ENCODE assay signal across 2 cellular contexts in the genomic region with DNA sequence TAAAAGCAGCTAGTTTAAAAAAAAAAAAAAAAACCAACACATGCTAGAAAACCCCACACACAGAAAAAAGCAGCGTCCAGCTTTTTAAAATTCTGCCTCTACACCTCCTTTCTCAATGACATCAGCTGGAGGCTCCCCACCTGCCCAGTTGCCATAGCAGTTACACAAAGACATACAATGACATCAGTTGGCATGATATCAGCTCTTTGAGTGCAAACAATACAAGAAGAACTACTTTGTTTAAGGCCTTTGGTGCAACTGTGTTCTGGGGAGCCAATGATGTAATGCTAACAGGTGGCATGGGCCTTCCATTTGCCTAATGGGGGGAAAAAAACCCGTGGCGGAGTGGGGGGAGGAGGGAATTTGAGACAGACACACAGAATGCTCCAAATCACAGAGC.
TF ChIP-seq lines count a peak whose summit lies in the region.

No MANE protein-coding gene starts in this region.

TF ChIP-seq in GM12878, 131 proteins besides CTCF, POLR2A, EP300 and RAD21 (continued from another document and continues in another):
- TF ChIP-seq, protein P1, sequence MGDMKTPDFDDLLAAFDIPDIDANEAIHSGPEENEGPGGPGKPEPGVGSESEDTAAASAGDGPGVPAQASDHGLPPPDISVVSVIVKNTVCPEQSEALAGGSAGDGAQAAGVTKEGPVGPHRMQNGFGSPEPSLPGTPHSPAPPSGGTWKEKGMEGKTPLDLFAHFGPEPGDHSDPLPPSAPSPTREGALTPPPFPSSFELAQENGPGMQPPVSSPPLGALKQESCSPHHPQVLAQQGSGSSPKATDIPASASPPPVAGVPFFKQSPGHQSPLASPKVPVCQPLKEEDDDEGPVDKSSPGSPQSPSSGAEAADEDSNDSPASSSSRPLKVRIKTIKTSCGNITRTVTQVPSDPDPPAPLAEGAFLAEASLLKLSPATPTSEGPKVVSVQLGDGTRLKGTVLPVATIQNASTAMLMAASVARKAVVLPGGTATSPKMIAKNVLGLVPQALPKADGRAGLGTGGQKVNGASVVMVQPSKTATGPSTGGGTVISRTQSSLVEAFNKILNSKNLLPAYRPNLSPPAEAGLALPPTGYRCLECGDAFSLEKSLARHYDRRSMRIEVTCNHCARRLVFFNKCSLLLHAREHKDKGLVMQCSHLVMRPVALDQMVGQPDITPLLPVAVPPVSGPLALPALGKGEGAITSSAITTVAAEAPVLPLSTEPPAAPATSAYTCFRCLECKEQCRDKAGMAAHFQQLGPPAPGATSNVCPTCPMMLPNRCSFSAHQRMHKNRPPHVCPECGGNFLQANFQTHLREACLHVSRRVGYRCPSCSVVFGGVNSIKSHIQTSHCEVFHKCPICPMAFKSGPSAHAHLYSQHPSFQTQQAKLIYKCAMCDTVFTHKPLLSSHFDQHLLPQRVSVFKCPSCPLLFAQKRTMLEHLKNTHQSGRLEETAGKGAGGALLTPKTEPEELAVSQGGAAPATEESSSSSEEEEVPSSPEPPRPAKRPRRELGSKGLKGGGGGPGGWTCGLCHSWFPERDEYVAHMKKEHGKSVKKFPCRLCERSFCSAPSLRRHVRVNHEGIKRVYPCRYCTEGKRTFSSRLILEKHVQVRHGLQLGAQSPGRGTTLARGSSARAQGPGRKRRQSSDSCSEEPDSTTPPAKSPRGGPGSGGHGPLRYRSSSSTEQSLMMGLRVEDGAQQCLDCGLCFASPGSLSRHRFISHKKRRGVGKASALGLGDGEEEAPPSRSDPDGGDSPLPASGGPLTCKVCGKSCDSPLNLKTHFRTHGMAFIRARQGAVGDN (IDR thresholded peaks at IDR 0.05), result no peak
- TF ChIP-seq, protein P2, sequence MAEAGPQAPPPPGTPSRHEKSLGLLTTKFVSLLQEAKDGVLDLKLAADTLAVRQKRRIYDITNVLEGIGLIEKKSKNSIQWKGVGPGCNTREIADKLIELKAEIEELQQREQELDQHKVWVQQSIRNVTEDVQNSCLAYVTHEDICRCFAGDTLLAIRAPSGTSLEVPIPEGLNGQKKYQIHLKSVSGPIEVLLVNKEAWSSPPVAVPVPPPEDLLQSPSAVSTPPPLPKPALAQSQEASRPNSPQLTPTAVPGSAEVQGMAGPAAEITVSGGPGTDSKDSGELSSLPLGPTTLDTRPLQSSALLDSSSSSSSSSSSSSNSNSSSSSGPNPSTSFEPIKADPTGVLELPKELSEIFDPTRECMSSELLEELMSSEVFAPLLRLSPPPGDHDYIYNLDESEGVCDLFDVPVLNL (IDR thresholded peaks at IDR 0.05; ENCODE audit: low read depth, low read length), result no peak
- TF ChIP-seq, protein P3, sequence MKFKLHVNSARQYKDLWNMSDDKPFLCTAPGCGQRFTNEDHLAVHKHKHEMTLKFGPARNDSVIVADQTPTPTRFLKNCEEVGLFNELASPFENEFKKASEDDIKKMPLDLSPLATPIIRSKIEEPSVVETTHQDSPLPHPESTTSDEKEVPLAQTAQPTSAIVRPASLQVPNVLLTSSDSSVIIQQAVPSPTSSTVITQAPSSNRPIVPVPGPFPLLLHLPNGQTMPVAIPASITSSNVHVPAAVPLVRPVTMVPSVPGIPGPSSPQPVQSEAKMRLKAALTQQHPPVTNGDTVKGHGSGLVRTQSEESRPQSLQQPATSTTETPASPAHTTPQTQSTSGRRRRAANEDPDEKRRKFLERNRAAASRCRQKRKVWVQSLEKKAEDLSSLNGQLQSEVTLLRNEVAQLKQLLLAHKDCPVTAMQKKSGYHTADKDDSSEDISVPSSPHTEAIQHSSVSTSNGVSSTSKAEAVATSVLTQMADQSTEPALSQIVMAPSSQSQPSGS (IDR thresholded peaks at IDR 0.05; ENCODE audit: low read length), result peak; percentile 95
- TF ChIP-seq TAF1 (IDR thresholded peaks at IDR 0.05; ENCODE audit: borderline replicate concordance, low read depth, low read length) (no peak), KAT2A (conservative IDR thresholded peaks at IDR 0.05; ENCODE audit: control insufficient read depth, low read depth, low read length) (no peak), YBX1 (IDR thresholded peaks at IDR 0.05) (no peak), PAX8 (IDR thresholded peaks at IDR 0.05) (no peak), POLR2AphosphoS2 (IDR thresholded peaks at IDR 0.05; ENCODE audit: low read depth, low read length) (no peak), KLF5 (IDR thresholded peaks at IDR 0.05; ENCODE audit: partially characterized antibody) (no peak), ZNF274 (IDR thresholded peaks at IDR 0.05; ENCODE audit: insufficient read depth, insufficient read length) (no peak), YY1 (IDR thresholded peaks at IDR 0.05; ENCODE audit: low read depth, low read length) (0 out of 2 replicates have a peak, but pooled peaks have one; percentile 12), BCL11A (IDR thresholded peaks at IDR 0.05; ENCODE audit: low read depth, low read length) (peak; percentile 41; the same call in 1 of the 2 replicates), MEF2B (IDR thresholded peaks at IDR 0.05; ENCODE audit: partially characterized antibody, poor library complexity, severe bottlenecking) (peak; percentile 18), CBX3 (IDR thresholded peaks at IDR 0.05; ENCODE audit: borderline replicate concordance, low read depth) (no peak), SUZ12 (IDR thresholded peaks at IDR 0.05; ENCODE audit: unreplicated experiment) (no peak), PAX5 (IDR thresholded peaks at IDR 0.05; ENCODE audit: borderline replicate concordance, low read depth, low read length) (no peak)
- TF ChIP-seq, protein P4, sequence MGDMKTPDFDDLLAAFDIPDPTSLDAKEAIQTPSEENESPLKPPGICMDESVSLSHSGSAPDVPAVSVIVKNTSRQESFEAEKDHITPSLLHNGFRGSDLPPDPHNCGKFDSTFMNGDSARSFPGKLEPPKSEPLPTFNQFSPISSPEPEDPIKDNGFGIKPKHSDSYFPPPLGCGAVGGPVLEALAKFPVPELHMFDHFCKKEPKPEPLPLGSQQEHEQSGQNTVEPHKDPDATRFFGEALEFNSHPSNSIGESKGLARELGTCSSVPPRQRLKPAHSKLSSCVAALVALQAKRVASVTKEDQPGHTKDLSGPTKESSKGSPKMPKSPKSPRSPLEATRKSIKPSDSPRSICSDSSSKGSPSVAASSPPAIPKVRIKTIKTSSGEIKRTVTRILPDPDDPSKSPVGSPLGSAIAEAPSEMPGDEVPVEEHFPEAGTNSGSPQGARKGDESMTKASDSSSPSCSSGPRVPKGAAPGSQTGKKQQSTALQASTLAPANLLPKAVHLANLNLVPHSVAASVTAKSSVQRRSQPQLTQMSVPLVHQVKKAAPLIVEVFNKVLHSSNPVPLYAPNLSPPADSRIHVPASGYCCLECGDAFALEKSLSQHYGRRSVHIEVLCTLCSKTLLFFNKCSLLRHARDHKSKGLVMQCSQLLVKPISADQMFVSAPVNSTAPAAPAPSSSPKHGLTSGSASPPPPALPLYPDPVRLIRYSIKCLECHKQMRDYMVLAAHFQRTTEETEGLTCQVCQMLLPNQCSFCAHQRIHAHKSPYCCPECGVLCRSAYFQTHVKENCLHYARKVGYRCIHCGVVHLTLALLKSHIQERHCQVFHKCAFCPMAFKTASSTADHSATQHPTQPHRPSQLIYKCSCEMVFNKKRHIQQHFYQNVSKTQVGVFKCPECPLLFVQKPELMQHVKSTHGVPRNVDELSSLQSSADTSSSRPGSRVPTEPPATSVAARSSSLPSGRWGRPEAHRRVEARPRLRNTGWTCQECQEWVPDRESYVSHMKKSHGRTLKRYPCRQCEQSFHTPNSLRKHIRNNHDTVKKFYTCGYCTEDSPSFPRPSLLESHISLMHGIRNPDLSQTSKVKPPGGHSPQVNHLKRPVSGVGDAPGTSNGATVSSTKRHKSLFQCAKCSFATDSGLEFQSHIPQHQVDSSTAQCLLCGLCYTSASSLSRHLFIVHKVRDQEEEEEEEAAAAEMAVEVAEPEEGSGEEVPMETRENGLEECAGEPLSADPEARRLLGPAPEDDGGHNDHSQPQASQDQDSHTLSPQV (IDR thresholded peaks at IDR 0.05), result no peak

TF ChIP-seq in liver, 16 proteins besides CTCF, POLR2A, EP300 and RAD21 (continued from another document):
- TF ChIP-seq, protein P5, sequence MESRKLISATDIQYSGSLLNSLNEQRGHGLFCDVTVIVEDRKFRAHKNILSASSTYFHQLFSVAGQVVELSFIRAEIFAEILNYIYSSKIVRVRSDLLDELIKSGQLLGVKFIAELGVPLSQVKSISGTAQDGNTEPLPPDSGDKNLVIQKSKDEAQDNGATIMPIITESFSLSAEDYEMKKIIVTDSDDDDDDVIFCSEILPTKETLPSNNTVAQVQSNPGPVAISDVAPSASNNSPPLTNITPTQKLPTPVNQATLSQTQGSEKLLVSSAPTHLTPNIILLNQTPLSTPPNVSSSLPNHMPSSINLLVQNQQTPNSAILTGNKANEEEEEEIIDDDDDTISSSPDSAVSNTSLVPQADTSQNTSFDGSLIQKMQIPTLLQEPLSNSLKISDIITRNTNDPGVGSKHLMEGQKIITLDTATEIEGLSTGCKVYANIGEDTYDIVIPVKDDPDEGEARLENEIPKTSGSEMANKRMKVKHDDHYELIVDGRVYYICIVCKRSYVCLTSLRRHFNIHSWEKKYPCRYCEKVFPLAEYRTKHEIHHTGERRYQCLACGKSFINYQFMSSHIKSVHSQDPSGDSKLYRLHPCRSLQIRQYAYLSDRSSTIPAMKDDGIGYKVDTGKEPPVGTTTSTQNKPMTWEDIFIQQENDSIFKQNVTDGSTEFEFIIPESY (IDR thresholded peaks at IDR 0.05), result no peak
- TF ChIP-seq JUND (IDR thresholded peaks at IDR 0.05), result peak; percentile 81 to 84
- TF ChIP-seq TAF1 (conservative IDR thresholded peaks at IDR 0.05), result no peak
- TF ChIP-seq YY1 (IDR thresholded peaks at IDR 0.05), result peak; percentile 51
- TF ChIP-seq RXRA (IDR thresholded peaks at IDR 0.05), result peak; percentile 20 to 59
- TF ChIP-seq, protein P6, sequence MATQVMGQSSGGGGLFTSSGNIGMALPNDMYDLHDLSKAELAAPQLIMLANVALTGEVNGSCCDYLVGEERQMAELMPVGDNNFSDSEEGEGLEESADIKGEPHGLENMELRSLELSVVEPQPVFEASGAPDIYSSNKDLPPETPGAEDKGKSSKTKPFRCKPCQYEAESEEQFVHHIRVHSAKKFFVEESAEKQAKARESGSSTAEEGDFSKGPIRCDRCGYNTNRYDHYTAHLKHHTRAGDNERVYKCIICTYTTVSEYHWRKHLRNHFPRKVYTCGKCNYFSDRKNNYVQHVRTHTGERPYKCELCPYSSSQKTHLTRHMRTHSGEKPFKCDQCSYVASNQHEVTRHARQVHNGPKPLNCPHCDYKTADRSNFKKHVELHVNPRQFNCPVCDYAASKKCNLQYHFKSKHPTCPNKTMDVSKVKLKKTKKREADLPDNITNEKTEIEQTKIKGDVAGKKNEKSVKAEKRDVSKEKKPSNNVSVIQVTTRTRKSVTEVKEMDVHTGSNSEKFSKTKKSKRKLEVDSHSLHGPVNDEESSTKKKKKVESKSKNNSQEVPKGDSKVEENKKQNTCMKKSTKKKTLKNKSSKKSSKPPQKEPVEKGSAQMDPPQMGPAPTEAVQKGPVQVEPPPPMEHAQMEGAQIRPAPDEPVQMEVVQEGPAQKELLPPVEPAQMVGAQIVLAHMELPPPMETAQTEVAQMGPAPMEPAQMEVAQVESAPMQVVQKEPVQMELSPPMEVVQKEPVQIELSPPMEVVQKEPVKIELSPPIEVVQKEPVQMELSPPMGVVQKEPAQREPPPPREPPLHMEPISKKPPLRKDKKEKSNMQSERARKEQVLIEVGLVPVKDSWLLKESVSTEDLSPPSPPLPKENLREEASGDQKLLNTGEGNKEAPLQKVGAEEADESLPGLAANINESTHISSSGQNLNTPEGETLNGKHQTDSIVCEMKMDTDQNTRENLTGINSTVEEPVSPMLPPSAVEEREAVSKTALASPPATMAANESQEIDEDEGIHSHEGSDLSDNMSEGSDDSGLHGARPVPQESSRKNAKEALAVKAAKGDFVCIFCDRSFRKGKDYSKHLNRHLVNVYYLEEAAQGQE (IDR thresholded peaks at IDR 0.05), result peak; percentile 38
- peak; percentile 47 for TF ChIP-seq SP1 (IDR thresholded peaks at IDR 0.05)
- TF ChIP-seq HNF4A (conservative IDR thresholded peaks at IDR 0.05), result peak; percentile 23 to 49
- TF ChIP-seq FOXA1 (IDR thresholded peaks at IDR 0.05), result no peak
- peak; percentile 6 for TF ChIP-seq FOXA2 (IDR thresholded peaks at IDR 0.05)
- no peak for TF ChIP-seq EGR1 (IDR thresholded peaks at IDR 0.05; ENCODE audit: low read depth in 2 of 2)
- no peak for TF ChIP-seq HNF4G (IDR thresholded peaks at IDR 0.05)
- no peak for TF ChIP-seq NR2F2 (IDR thresholded peaks at IDR 0.05)
TF ChIP-seq in liver: peak in this region for 9.
